Comparison of ENCODE assay signal across 12 cellular contexts in the genomic region with DNA sequence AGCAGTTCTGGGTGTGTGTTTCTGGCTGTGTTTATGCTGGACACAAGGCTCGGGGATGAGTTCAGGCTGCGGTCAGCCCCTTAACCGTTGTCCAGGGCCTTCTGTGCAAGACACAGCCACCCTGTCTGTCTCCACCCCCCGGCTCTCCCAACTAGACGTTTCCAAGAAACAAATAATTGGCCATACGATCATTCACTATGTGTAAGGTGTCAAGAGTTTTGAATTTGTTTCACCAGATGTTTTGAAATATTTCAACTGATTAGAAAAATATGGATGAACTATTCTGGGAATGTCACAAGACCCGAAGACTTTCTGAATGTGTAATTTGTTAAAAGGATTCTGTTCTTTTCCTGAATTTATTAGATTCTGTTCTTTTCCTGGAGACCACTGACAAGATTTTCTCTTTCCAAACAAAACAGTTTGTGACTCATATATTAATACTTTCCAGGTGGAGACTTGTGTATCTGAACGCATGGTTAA.
DNase-seq lines count a peak whose midpoint lies in the region; ATAC-seq and TF ChIP-seq lines count a peak whose summit lies in the region.
"Had no signal": no experiment of that assay in that cellular context is flagged by ENCODE, and none has a peak within 500 bp of the region (broad histone marks: within the 10 kb centered on the region; RNA-seq: fewer than 3 reads in every experiment).

No MANE protein-coding gene starts in this region.

- peak overlapping the region; percentile 41 for H2AFZ ChIP-seq in GM23248

- H3K4me3 Mint-ChIP-seq in chondrocyte (ENCODE audit: unreplicated experiment), result no peak overlapping the region

- H3K27ac ChIP-seq in GM23248 (peak overlapping the region; percentile 62), left lung (no peak overlapping the region), upper lobe of left lung (peak overlapping the region in 1 of 4 donors; percentile 10)
- H3K27ac ChIP-seq: dorsolateral prefrontal cortex had no signal

- peak overlapping the region; percentile 85 for H3K27ac Mint-ChIP-seq in chondrocyte (ENCODE audit: unreplicated experiment)

- H3K9me2 ChIP-seq in GM23248 (ENCODE audit: insufficient read depth), result no peaks in the 10 kb centered on the region

- no peaks in the 10 kb centered on the region for H4K20me1 ChIP-seq in GM23248 (ENCODE audit: insufficient read depth)

- peak overlapping the region; percentile 60 for H3K4me2 ChIP-seq in GM23248 (ENCODE audit: unreplicated experiment)

- H3K9me3 Mint-ChIP-seq in chondrocyte (ENCODE audit: low read depth), result no peaks in the 10 kb centered on the region

- no peak for TF ChIP-seq CTCF in chondrocyte (IDR thresholded peaks at IDR 0.05)
- no peak for TF ChIP-seq CTCF in left lung (IDR thresholded peaks at IDR 0.05)
- no peak for TF ChIP-seq CTCF in upper lobe of left lung (IDR thresholded peaks at IDR 0.05)
- TF ChIP-seq CTCF in mucosa of descending colon (IDR thresholded peaks at IDR 0.05), result no peak

- H3K4me3 ChIP-seq in GM23248 (no peak overlapping the region), left lung (no peak overlapping the region), upper lobe of left lung (no peak overlapping the region), mucosa of descending colon (no peak overlapping the region)
- H3K4me3 ChIP-seq: dorsolateral prefrontal cortex had no signal

- no peak for TF ChIP-seq EP300 in upper lobe of left lung (IDR thresholded peaks at IDR 0.05)

- in situ Hi-C loops in GM23248 (cut with MboI), result no loop called here

- no peaks in the 10 kb centered on the region for H3K9me3 ChIP-seq in GM23248 (ENCODE audit: low read depth)
- no peaks in the 10 kb centered on the region for H3K9me3 ChIP-seq in left lung
- H3K9me3 ChIP-seq in upper lobe of left lung, result no peaks in the 10 kb centered on the region
- H3K9me3 ChIP-seq in mucosa of descending colon, result no peaks in the 10 kb centered on the region

- no peaks in the 10 kb centered on the region for H3K36me3 ChIP-seq in GM23248 (ENCODE audit: low read depth)
- H3K36me3 ChIP-seq in left lung, result no peaks in the 10 kb centered on the region
- no peaks in the 10 kb centered on the region for H3K36me3 ChIP-seq in upper lobe of left lung
- H3K36me3 ChIP-seq in mucosa of descending colon (ENCODE audit: low read depth), result no peaks in the 10 kb centered on the region

- peak overlapping the region; percentile 35; the same call in 1 of the 2 replicates for H3K9ac ChIP-seq in GM23248

- peaks cover 24% of the 10 kb centered on the region; the same call in 1 of the 2 replicates for H3F3A ChIP-seq in GM23248 (ENCODE audit: insufficient read depth)

- peaks cover 17% of the 10 kb centered on the region for H3K4me1 Mint-ChIP-seq in chondrocyte (ENCODE audit: low read depth)

- TF ChIP-seq POLR2A in upper lobe of left lung (IDR thresholded peaks at IDR 0.05), result no peak

- no peaks in the 10 kb centered on the region for H3K36me3 Mint-ChIP-seq in chondrocyte (ENCODE audit: low read depth)

- H3K79me2 ChIP-seq in GM23248 (ENCODE audit: insufficient read depth), result no peaks in the 10 kb centered on the region

- no peaks in the 10 kb centered on the region for H3K27me3 Mint-ChIP-seq in chondrocyte (ENCODE audit: low read depth)

- H3K4me1 ChIP-seq in GM23248 (ENCODE audit: insufficient read depth) (peaks cover 31% of the 10 kb centered on the region), left lung (peaks cover 0 to 5% of the 10 kb centered on the region in 2 donors), upper lobe of left lung (no peaks in the 10 kb centered on the region), mucosa of descending colon (ENCODE audit: low read depth) (no peaks in the 10 kb centered on the region)

- WGBS in GM23248 (ENCODE audit: low coverage in 1 of 2, low lambda C conversion rate in 2 of 2, missing lambda C conversion rate in 2 of 2), 2 experiments, result 2 to 3% methylated on average over 8 of the region's 8 CpGs
- WGBS in upper lobe of left lung, 2 donors, result 62 to 75% methylated on average over 8 of the region's 8 CpGs

- intact Hi-C loops in left lung (cut with DNase I), result no loop called here
- intact Hi-C loops in mucosa of descending colon (cut with DNase I, micrococcal nuclease), result no loop called here

- H3K27me3 ChIP-seq in GM23248 (replicated peaks; ENCODE audit: insufficient read depth) (no peaks in the 10 kb centered on the region), left lung (no peaks in the 10 kb centered on the region), upper lobe of left lung (no peaks in the 10 kb centered on the region)

- ATAC-seq in left lung (peak; percentile 67), upper lobe of left lung (ENCODE audit: low FRiP score in 2 of 2) (peak; percentile 53 to 94), mucosa of descending colon (no peak), GM18858 (IDR thresholded peaks at IDR 0.05; ENCODE audit: unreplicated experiment) (no peak)

- peak; percentile 75 for DNase-seq in GM23248
- no peak for DNase-seq in chondrocyte (ENCODE audit: low spot score)
- no peak for DNase-seq in left lung
- no peak for DNase-seq in upper lobe of left lung
- DNase-seq in mucosa of descending colon, result no peak
- no peak for DNase-seq in NCI-H2196 (lab: John Stamatoyannopoulos, UW; ENCODE audit: unreplicated experiment)
- DNase-seq: activated CD4-positive, alpha-beta T cell treated with anti-CD3 and anti-CD28 coated beads, Interleukin-2, amount 50 U/mL, for 4 hours; amygdala; dorsolateral prefrontal cortex; stimulated activated CD4-positive, alpha-beta T cell treated with anti-CD3 and anti-CD28 coated beads, Interleukin-4, amount 100 ng/mL, for 1 hour; T-helper 9 cell had no signal

Comparison
In these comparisons a context has a peak if more than half of its experiments do, and no peak if none do; other contexts are left out.
1. ATAC-seq: peak in left lung (single experiment) and upper lobe of left lung (2 of 2); none in mucosa of descending colon (single experiment) and GM18858 (single experiment).